Comparison of ENCODE assay signal across 8 cellular contexts in genomic region chr2:217105733-217106649, GRCh38.
A peak's percentile ranks its signal among the peaks of the same experiment; 100 is the strongest.
DNase-seq lines count a peak whose midpoint lies in the region; ATAC-seq and TF ChIP-seq lines count a peak whose summit lies in the region.
"Had no signal": no experiment of that assay in that cellular context is flagged by ENCODE, and none has a peak within 500 bp of the region (broad histone marks: within the 10 kb centered on the region; RNA-seq: fewer than 3 reads in every experiment).

No MANE protein-coding gene starts in this region.

- DNase-seq in HFF-Myc (ENCODE audit: extremely low read depth, low read depth) (peak; percentile 78), fibroblast of gingiva (ENCODE audit: low read depth) (peak; percentile 98), NCI-H128 (lab: John Stamatoyannopoulos, UW; ENCODE audit: unreplicated experiment) (no peak), ureter (ENCODE audit: low spot score) (no peak)
- DNase-seq: NCI-H2081 treated with DMSO at 0.1 percent for 48 hours had no signal

- peak overlapping the region; percentile 30 for H3K4me2 ChIP-seq in skeletal muscle satellite cell (ENCODE audit: low read length)

- H3K27me3 ChIP-seq in skeletal muscle satellite cell (ENCODE audit: control insufficient read depth, insufficient read depth, low read length), result no peaks in the 10 kb centered on the region

- peak; percentile 96 for ATAC-seq in SK-N-SH treated with all-trans-retinoic acid at 6 μM for 48 hours
- ATAC-seq in GM18511 (IDR thresholded peaks at IDR 0.05; ENCODE audit: unreplicated experiment), result no peak

- no peaks in the 10 kb centered on the region for H3K9me3 ChIP-seq in skeletal muscle satellite cell (replicated peaks; ENCODE audit: low read length)

- peak overlapping the region; percentile 71 for H3K9ac ChIP-seq in skeletal muscle satellite cell (ENCODE audit: low read depth, low read length)

- H3K4me3 ChIP-seq in HFF-Myc (replicated peaks; ENCODE audit: low read depth, low read length) (no peak overlapping the region), skeletal muscle satellite cell (ENCODE audit: low read length) (peak overlapping the region; percentile 13)

- TF ChIP-seq CTCF in HFF-Myc (IDR thresholded peaks at IDR 0.05; ENCODE audit: low read depth, low read length, missing control alignments), result no peak

- peaks cover 52% of the 10 kb centered on the region for H3K4me1 ChIP-seq in skeletal muscle satellite cell (ENCODE audit: control insufficient read depth, insufficient read depth, low read length)

- H3K36me3 ChIP-seq in skeletal muscle satellite cell (ENCODE audit: insufficient read depth, low read length), result no peaks in the 10 kb centered on the region

TF ChIP-seq in SK-N-SH treated with all-trans-retinoic acid at 6 μM for 48 hours, 23 proteins besides CTCF, POLR2A, EP300 and RAD21:
- TF ChIP-seq ZC3H10 (CRISPR knock-in tag; IDR thresholded peaks at IDR 0.05) (no peak), ZNF70 (CRISPR knock-in tag; IDR thresholded peaks at IDR 0.05) (no peak), GLIS3 (CRISPR knock-in tag; IDR thresholded peaks at IDR 0.05) (no peak), ISL1 (CRISPR knock-in tag; IDR thresholded peaks at IDR 0.05) (0 out of 2 replicates have a peak, but pooled peaks have one; percentile 16)

Comparison
In these comparisons a context has a peak if more than half of its experiments do, and no peak if none do; other contexts are left out.
1. DNase-seq: peak in HFF-Myc (single experiment) and fibroblast of gingiva (single experiment); none in NCI-H128 (single experiment) and ureter (single experiment).